25 cellular contexts compared by ENCODE assay signal in the genomic region with DNA sequence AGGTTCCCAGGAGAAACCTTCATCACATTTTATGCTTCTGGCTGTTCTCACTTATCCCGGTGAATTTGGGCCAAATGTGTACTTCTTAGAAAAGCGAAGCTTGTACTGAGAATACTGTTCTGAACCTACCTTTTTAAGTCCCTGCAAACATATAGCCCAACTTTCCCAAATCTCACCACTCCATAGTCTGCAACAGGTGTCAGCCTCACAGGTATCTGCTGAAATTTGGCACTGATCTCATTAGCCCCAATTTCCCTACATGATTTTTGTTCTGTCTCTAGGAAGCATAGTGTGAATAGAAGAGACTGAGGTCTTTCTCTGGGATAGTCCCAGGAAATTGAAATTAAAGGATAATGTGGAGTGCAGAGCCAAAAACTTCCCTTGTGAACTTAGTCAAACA. TPM values are rescaled to one million over a fixed set of nuclear protein-coding genes. Genes with fewer than 3 reads are reported as not detected.
DNase-seq lines count a peak whose midpoint lies in the region; ATAC-seq, FAIRE-seq and TF ChIP-seq lines count a peak whose summit lies in the region.
"Had no signal": no experiment of that assay in that cellular context is flagged by ENCODE, and none has a peak within 500 bp of the region (broad histone marks: within the 10 kb centered on the region; RNA-seq: fewer than 3 reads in every experiment).

No MANE protein-coding gene starts in this region.

- H3K9ac ChIP-seq in HCT116 (ENCODE audit: low read length), result no peak overlapping the region
- H3K9ac ChIP-seq in GM12878 (ENCODE audit: control insufficient read depth, insufficient read depth, low read length), result no peak overlapping the region

- CTCF ChIA-PET in activated CD8-positive, alpha-beta T cell treated with anti-CD3 and anti-CD28 coated beads for 36 hours (lab: Charles Lee), result interaction anchor here (2.5 kb wide), 1 partner anchor 90 kb away, joined by 8 read pairs; no protein-coding TSS in a partner anchor
- CTCF ChIA-PET in activated CD8-positive, alpha-beta T cell treated with anti-CD3 and anti-CD28 coated beads, Interleukin-2, amount 10 ng/mL, durations not matched to agents 7 days and 5 days (lab: Charles Lee), result interaction anchor here (0.6 to 1.3 kb wide), 2 partner anchors 38 to 81 kb away, joined by 3 read pairs; no protein-coding TSS in a partner anchor
- CTCF ChIA-PET in HCT116 (lab: Charles Lee), result no interaction called here
- CTCF ChIA-PET in GM12878 (lab: Yijun Ruan, JAX), result interaction anchor here (1.3 to 1.9 kb wide), 3 partner anchors 17 to 166 kb away, joined by 3 to 8 read pairs (median 7); no protein-coding TSS in a partner anchor

- H3K79me2 ChIP-seq in HCT116 (ENCODE audit: insufficient read depth, low read length) (peaks cover 18% of the 10 kb centered on the region; the same call in 1 of the 2 replicates), GM12878 (ENCODE audit: control insufficient read depth, insufficient read depth, low read length) (no peaks in the 10 kb centered on the region)

- H3K27me3 Mint-ChIP-seq in activated CD8-positive, alpha-beta T cell treated with anti-CD3 and anti-CD28 coated beads for 36 hours, result no peaks in the 10 kb centered on the region
- H3K27me3 Mint-ChIP-seq in activated CD8-positive, alpha-beta T cell treated with anti-CD3 and anti-CD28 coated beads, Interleukin-2, amount 10 ng/mL, durations not matched to agents 7 days and 5 days (ENCODE audit: low read depth), result no peaks in the 10 kb centered on the region
- H3K27me3 Mint-ChIP-seq in nephron progenitor cell (ENCODE audit: low read depth, poor library complexity), result no peaks in the 10 kb centered on the region

- H3K4me1 ChIP-seq in HCT116 (ENCODE audit: control insufficient read depth in 1 of 2, insufficient read depth in 2 of 2, low read length in 2 of 2) (peaks cover 0 to 7% of the 10 kb centered on the region in 2 experiments; a peak in 1 of 4 replicates), GM12878 (ENCODE audit: control insufficient read depth, insufficient read depth, low read length) (no peaks in the 10 kb centered on the region), left ventricle myocardium inferior (no peaks in the 10 kb centered on the region)

- TF ChIP-seq RAD21 in HCT116 (IDR thresholded peaks at IDR 0.05; ENCODE audit: low read depth) (no peak), GM12878 (IDR thresholded peaks at IDR 0.05; ENCODE audit: insufficient read depth, low read depth, low read length) (no peak)

- no peak for DNase-seq in activated CD8-positive, alpha-beta T cell treated with anti-CD3 and anti-CD28 coated beads for 36 hours
- DNase-seq in activated CD8-positive, alpha-beta T cell treated with anti-CD3 and anti-CD28 coated beads, Interleukin-2, amount 10 ng/mL, durations not matched to agents 7 days and 5 days, result no peak
- DNase-seq in HCT116 (ENCODE audit: low read depth, low spot score) (no peak), GM12878 (ENCODE audit: low read depth, low spot score) (no peak), nephron progenitor cell (no peak), left ventricle myocardium inferior (no peak), NOMO-1 treated with DMSO at 0.1 percent for 48 hours (lab: John Stamatoyannopoulos, UW; ENCODE audit: unreplicated experiment) (no peak), GM13976 (ENCODE audit: low spot score) (no peak)
- DNase-seq: AML-193, C1 segment of cervical spinal cord, EL, GF-D8, H7, MV-4-11, NCI-H1105 treated with DMSO at 0.1 percent for 48 hours, NCI-H2029 treated with DMSO at 0.1 percent for 48 hours, NCI-H345, NCI-H524, NCI-H82, RPMI8226, SHP77, SW 1271 had no signal

- H3K9me3 ChIP-seq in HCT116 (ENCODE audit: control insufficient read depth in 1 of 2, insufficient read depth in 1 of 2, low read depth in 1 of 2, low read length in 2 of 2) (no peaks in the 10 kb centered on the region), GM12878 (replicated peaks; ENCODE audit: control insufficient read depth, insufficient read depth, low read length) (no peaks in the 10 kb centered on the region), left ventricle myocardium inferior (replicated peaks) (no peaks in the 10 kb centered on the region)

- SMC1A ChIA-PET in GM12878 (lab: Charles Lee; ENCODE audit: uncharacterized antibody, unreplicated experiment), result interaction anchor here (0.8 to 1.8 kb wide), 4 partner anchors 16 to 166 kb away, joined by 3 to 6 read pairs (median 4); no protein-coding TSS in a partner anchor

- H2AFZ ChIP-seq in HCT116 (ENCODE audit: low read depth, low read length, poor library complexity, severe bottlenecking), result no peak overlapping the region
- no peak overlapping the region for H2AFZ ChIP-seq in GM12878 (ENCODE audit: control insufficient read depth, low read depth, low read length)

- TF ChIP-seq CTCF in activated CD8-positive, alpha-beta T cell treated with anti-CD3 and anti-CD28 coated beads for 36 hours (IDR thresholded peaks at IDR 0.05), result no peak
- TF ChIP-seq CTCF in HCT116 (IDR thresholded peaks at IDR 0.05 in 2 of 3, conservative IDR thresholded peaks at IDR 0.05 in 1 of 3; ENCODE audit: borderline replicate concordance in 1 of 3, insufficient read depth in 1 of 3, low read depth in 2 of 3, low read length in 2 of 3) (no peak), GM12878 (IDR thresholded peaks at IDR 0.05 in 2 of 3, conservative IDR thresholded peaks at IDR 0.05 in 1 of 3; ENCODE audit: control insufficient read depth in 2 of 3, extremely low read depth in 1 of 3, insufficient read depth in 1 of 3, low read depth in 3 of 3, low read length in 3 of 3) (no peak), nephron progenitor cell (IDR thresholded peaks at IDR 0.05) (no peak), left ventricle myocardium inferior (IDR thresholded peaks at IDR 0.05; ENCODE audit: borderline replicate concordance) (no peak), GM13976 (IDR thresholded peaks at IDR 0.05; ENCODE audit: borderline replicate concordance, control extremely low read depth, extremely low read depth, insufficient read depth, missing control alignments) (no peak)

- H3K4me2 ChIP-seq in HCT116 (ENCODE audit: low read length), result no peak overlapping the region
- no peak overlapping the region for H3K4me2 ChIP-seq in GM12878 (ENCODE audit: control insufficient read depth, insufficient read depth)

- BruUV-seq in HCT116 (replicated peaks; lab: Mats Ljungman, UMichigan) (TSS peak; percentile 37), GM12878 (replicated peaks; lab: Mats Ljungman, UMichigan) (TSS peak; percentile 58)

- ATAC-seq in activated CD8-positive, alpha-beta T cell treated with anti-CD3 and anti-CD28 coated beads for 36 hours, result no peak
- no peak for ATAC-seq in activated CD8-positive, alpha-beta T cell treated with anti-CD3 and anti-CD28 coated beads, Interleukin-2, amount 10 ng/mL, durations not matched to agents 7 days and 5 days
- ATAC-seq in HCT116 (no peak), GM12878 (no peak)

- WGBS in GM12878 (ENCODE audit: insufficient coverage, insufficient replicate concordance, low lambda C conversion rate, missing lambda C conversion rate), result 98% methylated on average over 2 of the region's 2 CpGs

- TF ChIP-seq POLR2A in HCT116 (IDR thresholded peaks at IDR 0.05; ENCODE audit: borderline replicate concordance, extremely low read depth, insufficient read depth, insufficient read length) (no peak), GM12878 (IDR thresholded peaks at IDR 0.05; ENCODE audit: low read depth, low read length) (no peak)

- peaks cover 5% of the 10 kb centered on the region; the same call in 1 of the 2 replicates for H4K20me1 ChIP-seq in HCT116 (ENCODE audit: insufficient read depth)
- H4K20me1 ChIP-seq in GM12878 (ENCODE audit: control insufficient read depth, insufficient read depth), result no peaks in the 10 kb centered on the region

- no peak for TF ChIP-seq EP300 in GM12878 (IDR thresholded peaks at IDR 0.05; ENCODE audit: borderline replicate concordance in 1 of 2, control insufficient read depth in 1 of 2, low read depth in 2 of 2, low read length in 2 of 2)

- POLR2A ChIA-PET in activated CD8-positive, alpha-beta T cell treated with anti-CD3 and anti-CD28 coated beads for 36 hours (lab: Charles Lee), result no interaction called here
- POLR2A ChIA-PET in activated CD8-positive, alpha-beta T cell treated with anti-CD3 and anti-CD28 coated beads, Interleukin-2, amount 10 ng/mL, durations not matched to agents 7 days and 5 days (lab: Charles Lee), result interaction anchor here (1.0 to 1.4 kb wide), 3 partner anchors 21 to 78 kb away, joined by 3 read pairs; a partner anchor contains a TSS
- POLR2A ChIA-PET in HCT116 (lab: Charles Lee), result no interaction called here
- POLR2A ChIA-PET in GM12878 (lab: Charles Lee), result interaction anchor here (0.7 to 1.8 kb wide), 2 partner anchors 10 to 117 kb away, joined by 4 to 5 read pairs; no protein-coding TSS in a partner anchor

- H3K4me3 ChIP-seq in HCT116 (replicated peaks in 1 of 2; ENCODE audit: low read depth in 1 of 2, low read length in 2 of 2), result no peak overlapping the region
- H3K4me3 ChIP-seq in GM12878, result no peak overlapping the region
- H3K4me3 ChIP-seq in left ventricle myocardium inferior, result no peak overlapping the region

- in situ Hi-C loops in GM12878 (cut with MboI), result no loop called here
- in situ Hi-C loops in GM13976 (cut with MboI; ENCODE audit: low sequenced_read_pairs, unreplicated experiment), result no loop called here

- H3K4me1 Mint-ChIP-seq in activated CD8-positive, alpha-beta T cell treated with anti-CD3 and anti-CD28 coated beads for 36 hours (ENCODE audit: low read depth), result peaks cover 7% of the 10 kb centered on the region
- peaks cover 4% of the 10 kb centered on the region for H3K4me1 Mint-ChIP-seq in activated CD8-positive, alpha-beta T cell treated with anti-CD3 and anti-CD28 coated beads, Interleukin-2, amount 10 ng/mL, durations not matched to agents 7 days and 5 days (ENCODE audit: low read depth)
- no peaks in the 10 kb centered on the region for H3K4me1 Mint-ChIP-seq in nephron progenitor cell

- H3K27ac ChIP-seq in HCT116 (ENCODE audit: low read depth, low read length), result no peak overlapping the region
- H3K27ac ChIP-seq in GM12878 (ENCODE audit: control insufficient read depth, insufficient read depth), result no peak overlapping the region
- H3K27ac ChIP-seq in left ventricle myocardium inferior (replicated peaks), result no peak overlapping the region

- peak overlapping the region; percentile 32 for H3K27ac Mint-ChIP-seq in activated CD8-positive, alpha-beta T cell treated with anti-CD3 and anti-CD28 coated beads for 36 hours
- no peak overlapping the region for H3K27ac Mint-ChIP-seq in activated CD8-positive, alpha-beta T cell treated with anti-CD3 and anti-CD28 coated beads, Interleukin-2, amount 10 ng/mL, durations not matched to agents 7 days and 5 days
- peak overlapping the region; percentile 77 for H3K27ac Mint-ChIP-seq in nephron progenitor cell

- no peaks in the 10 kb centered on the region for H3K9me3 Mint-ChIP-seq in activated CD8-positive, alpha-beta T cell treated with anti-CD3 and anti-CD28 coated beads for 36 hours
- H3K9me3 Mint-ChIP-seq in activated CD8-positive, alpha-beta T cell treated with anti-CD3 and anti-CD28 coated beads, Interleukin-2, amount 10 ng/mL, durations not matched to agents 7 days and 5 days (ENCODE audit: insufficient read depth), result no peaks in the 10 kb centered on the region
- no peaks in the 10 kb centered on the region for H3K9me3 Mint-ChIP-seq in nephron progenitor cell

- peaks cover 46 to 47% of the 10 kb centered on the region in 2 experiments; a peak in 3 of 4 replicates for H3K36me3 ChIP-seq in HCT116 (ENCODE audit: control insufficient read depth in 1 of 2, insufficient read depth in 2 of 2, low read length in 2 of 2)
- H3K36me3 ChIP-seq in GM12878 (ENCODE audit: control insufficient read depth in 2 of 2, insufficient read depth in 2 of 2, low read length in 1 of 2), result peaks cover 6 to 24% of the 10 kb centered on the region in 2 experiments
- peaks cover 81% of the 10 kb centered on the region for H3K36me3 ChIP-seq in left ventricle myocardium inferior

- H3K9me2 ChIP-seq in HCT116 (ENCODE audit: insufficient read depth), result no peaks in the 10 kb centered on the region

- no peak overlapping the region for H3K4me3 Mint-ChIP-seq in activated CD8-positive, alpha-beta T cell treated with anti-CD3 and anti-CD28 coated beads for 36 hours
- H3K4me3 Mint-ChIP-seq in activated CD8-positive, alpha-beta T cell treated with anti-CD3 and anti-CD28 coated beads, Interleukin-2, amount 10 ng/mL, durations not matched to agents 7 days and 5 days, result no peak overlapping the region
- H3K4me3 Mint-ChIP-seq in nephron progenitor cell, result no peak overlapping the region

- RAD21 ChIA-PET in HCT116 (lab: Charles Lee; ENCODE audit: low non-redundant PET in 1 of 2, low total read pairs in 2 of 2, uncharacterized antibody in 2 of 2, unreplicated experiment in 2 of 2), result no interaction called here
- RAD21 ChIA-PET in GM12878 (lab: Charles Lee; ENCODE audit: unreplicated experiment), result interaction anchor here (2.1 kb wide), 2 partner anchors 17 to 39 kb away, joined by 5 to 6 read pairs; no protein-coding TSS in a partner anchor

- H3K36me3 Mint-ChIP-seq in activated CD8-positive, alpha-beta T cell treated with anti-CD3 and anti-CD28 coated beads for 36 hours (ENCODE audit: low read depth), result peaks cover 47% of the 10 kb centered on the region
- H3K36me3 Mint-ChIP-seq in activated CD8-positive, alpha-beta T cell treated with anti-CD3 and anti-CD28 coated beads, Interleukin-2, amount 10 ng/mL, durations not matched to agents 7 days and 5 days (ENCODE audit: low read depth), result peaks cover 45% of the 10 kb centered on the region
- peaks cover 63% of the 10 kb centered on the region for H3K36me3 Mint-ChIP-seq in nephron progenitor cell (ENCODE audit: low read depth)

- H3K27me3 ChIP-seq in HCT116 (ENCODE audit: insufficient read depth, low read length) (no peaks in the 10 kb centered on the region), GM12878 (replicated peaks in 1 of 2; ENCODE audit: control insufficient read depth in 2 of 2, insufficient read depth in 2 of 2, low read length in 1 of 2) (no peaks in the 10 kb centered on the region), left ventricle myocardium inferior (ENCODE audit: low read depth) (no peaks in the 10 kb centered on the region)

- FAIRE-seq in GM12878 (lab: Jason Lieb, UNC), result no peak
- FAIRE-seq: HTR-8/SVneo had no signal

- intact Hi-C loops in activated CD8-positive, alpha-beta T cell treated with anti-CD3 and anti-CD28 coated beads for 36 hours (cut with micrococcal nuclease), result no loop called here
- intact Hi-C loops in HCT116 (cut with micrococcal nuclease), result no loop called here
- intact Hi-C loops in GM12878 (cut with micrococcal nuclease; ENCODE audit: unreplicated experiment), result no loop called here
- intact Hi-C loops in left ventricle myocardium inferior (cut with micrococcal nuclease), result no loop called here

RNA-seq across cellular contexts. Expression of a gene that starts 11.5 kb away (rescaled TPM):
- total RNA-seq in activated CD8-positive, alpha-beta T cell treated with anti-CD3 and anti-CD28 coated beads for 36 hours, result 10 to 100 TPM; 21.6 to 24.1 TPM
- 10 to 100 TPM; 26.0 to 26.4 TPM for total RNA-seq in activated CD8-positive, alpha-beta T cell treated with anti-CD3 and anti-CD28 coated beads, Interleukin-2, amount 10 ng/mL, durations not matched to agents 7 days and 5 days
- total RNA-seq in HCT116 (2021; ENCODE audit: unreplicated experiment) (10.2 TPM), GM12878 (2014; rRNA removed) (6.8 and 10.6 TPM in 2 replicates), GM12878 (2014; rRNA removed; fragmentation: Illumina TruSeq; extraction: Trizol) (12.5 and 13.0 TPM in 2 replicates), GM12878 (2021) (13.1 and 16.7 TPM in 2 replicates), left ventricle myocardium inferior (19.0 TPM)
- polyA plus RNA-seq in HCT116 (2012), result 4.1 and 7.4 TPM in 2 replicates
- total RNA-seq in GM12878 (2013; cell fraction: nucleolus; rRNA removed), result 34.5 and 36.9 TPM in 2 replicates
- polyA plus RNA-seq in GM12878 (2011; ENCODE audit: low read depth), result 12.1 TPM
- polyA plus RNA-seq in GM12878 (2011; rRNA removed) (61.5 and 77.0 TPM in 2 replicates), GM12878 (2014; fragmentation: Illumina TruSeq; extraction: Trizol) (13.9 and 16.5 TPM in 2 replicates), GM12878 (2014; fragmentation: Nextera tagmentation; extraction: Ambion mirVana) (10 to 100 TPM; 25.2 to 30.3 TPM), GM12878 (2014; rRNA removed) (11.0 and 12.0 TPM in 2 replicates), GM12878 (2016; fragmentation: Nextera tagmentation; extraction: Ambion mirVana) (10 to 100 TPM; 12.4 to 13.6 TPM)
- polyA plus RNA-seq in GM12878 (2011; cell fraction: cytosol; rRNA removed), result 34.2 and 49.2 TPM in 2 replicates
- polyA plus RNA-seq in GM12878 (2011; cell fraction: nucleus; rRNA removed), result 30.1 and 40.6 TPM in 2 replicates
- 12.2 and 18.3 TPM in 2 replicates for polyA plus RNA-seq in GM12878 (2012)
- polyA minus RNA-seq in GM12878 (2011; rRNA and poly(A)+ RNA removed), result 52.5 and 66.0 TPM in 2 replicates
- polyA minus RNA-seq in GM12878 (2011; cell fraction: cytosol; rRNA and poly(A)+ RNA removed), result 12.6 and 21.1 TPM in 2 replicates
- polyA minus RNA-seq in GM12878 (2011; cell fraction: nucleus; rRNA and poly(A)+ RNA removed), result 10.4 and 20.4 TPM in 2 replicates

RNA-seq across cellular contexts. Expression of a gene that starts 34.5 kb away (rescaled TPM):
- 10 to 100 TPM; 68.1 to 71.3 TPM for total RNA-seq in activated CD8-positive, alpha-beta T cell treated with anti-CD3 and anti-CD28 coated beads for 36 hours
- total RNA-seq in activated CD8-positive, alpha-beta T cell treated with anti-CD3 and anti-CD28 coated beads, Interleukin-2, amount 10 ng/mL, durations not matched to agents 7 days and 5 days, result 10 to 100 TPM; 64.5 to 68.9 TPM
- total RNA-seq in HCT116 (2021; ENCODE audit: unreplicated experiment), result 60.7 TPM
- polyA plus RNA-seq in HCT116 (2012), result 31.2 and 37.0 TPM in 2 replicates
- 216 and 221 TPM in 2 replicates for total RNA-seq in GM12878 (2013; cell fraction: nucleolus; rRNA removed)
- 40.8 and 42.1 TPM in 2 replicates for total RNA-seq in GM12878 (2014; rRNA removed)
- 42.8 and 44.4 TPM in 2 replicates for total RNA-seq in GM12878 (2014; rRNA removed; fragmentation: Illumina TruSeq; extraction: Trizol)
- total RNA-seq in GM12878 (2021), result 40.5 and 41.1 TPM in 2 replicates
- 33.9 TPM for polyA plus RNA-seq in GM12878 (2011; ENCODE audit: low read depth)
- 109 and 120 TPM in 2 replicates for polyA plus RNA-seq in GM12878 (2011; rRNA removed)
- 83.7 and 84.8 TPM in 2 replicates for polyA plus RNA-seq in GM12878 (2011; cell fraction: cytosol; rRNA removed)
- 141 and 162 TPM in 2 replicates for polyA plus RNA-seq in GM12878 (2011; cell fraction: nucleus; rRNA removed)
- polyA plus RNA-seq in GM12878 (2012), result 33.4 and 38.1 TPM in 2 replicates
- polyA plus RNA-seq in GM12878 (2014; fragmentation: Illumina TruSeq; extraction: Trizol), result 47.8 and 62.4 TPM in 2 replicates
- 10 to 100 TPM; 11.7 to 15.1 TPM for polyA plus RNA-seq in GM12878 (2014; fragmentation: Nextera tagmentation; extraction: Ambion mirVana)
- polyA plus RNA-seq in GM12878 (2014; rRNA removed), result 58.2 and 70.5 TPM in 2 replicates
- 10 to 100 TPM; 39.5 to 46.9 TPM for polyA plus RNA-seq in GM12878 (2016; fragmentation: Nextera tagmentation; extraction: Ambion mirVana)
- polyA minus RNA-seq in GM12878 (2011; rRNA and poly(A)+ RNA removed), result 90.9 and 110 TPM in 2 replicates
- 37.3 and 41.2 TPM in 2 replicates for polyA minus RNA-seq in GM12878 (2011; cell fraction: cytosol; rRNA and poly(A)+ RNA removed)
- 77.4 and 88.9 TPM in 2 replicates for polyA minus RNA-seq in GM12878 (2011; cell fraction: nucleus; rRNA and poly(A)+ RNA removed)
- total RNA-seq in left ventricle myocardium inferior, result 21.2 TPM

RNA-seq across cellular contexts. Expression of a gene that starts 40.3 kb away (rescaled TPM):
- 1 to 10 TPM; 8.7 to 9.2 TPM for total RNA-seq in activated CD8-positive, alpha-beta T cell treated with anti-CD3 and anti-CD28 coated beads for 36 hours
- total RNA-seq in activated CD8-positive, alpha-beta T cell treated with anti-CD3 and anti-CD28 coated beads, Interleukin-2, amount 10 ng/mL, durations not matched to agents 7 days and 5 days, result 10 to 100 TPM; 11.9 to 12.2 TPM
- 0.17 TPM for total RNA-seq in HCT116 (2021; ENCODE audit: unreplicated experiment)
- polyA plus RNA-seq in HCT116 (2012), result 0.02 and 0.03 TPM in 2 replicates
- 9.3 and 9.4 TPM in 2 replicates for total RNA-seq in GM12878 (2013; cell fraction: nucleolus; rRNA removed)
- total RNA-seq in GM12878 (2014; rRNA removed), result 15.6 and 17.5 TPM in 2 replicates
- 14.1 and 14.3 TPM in 2 replicates for total RNA-seq in GM12878 (2014; rRNA removed; fragmentation: Illumina TruSeq; extraction: Trizol)
- total RNA-seq in GM12878 (2021), result 14.1 and 14.3 TPM in 2 replicates
- 10.9 TPM for polyA plus RNA-seq in GM12878 (2011; ENCODE audit: low read depth)
- 21.2 and 21.5 TPM in 2 replicates for polyA plus RNA-seq in GM12878 (2011; rRNA removed)
- 15.6 and 16.0 TPM in 2 replicates for polyA plus RNA-seq in GM12878 (2011; cell fraction: cytosol; rRNA removed)
- 6.5 and 7.9 TPM in 2 replicates for polyA plus RNA-seq in GM12878 (2011; cell fraction: nucleus; rRNA removed)
- 11.8 and 15.2 TPM in 2 replicates for polyA plus RNA-seq in GM12878 (2012)
- 16.2 and 17.4 TPM in 2 replicates for polyA plus RNA-seq in GM12878 (2014; fragmentation: Illumina TruSeq; extraction: Trizol)
- polyA plus RNA-seq in GM12878 (2014; fragmentation: Nextera tagmentation; extraction: Ambion mirVana), result 1 to 10 TPM; 7.7 to 7.8 TPM
- polyA plus RNA-seq in GM12878 (2014; rRNA removed), result 11.0 and 11.3 TPM in 2 replicates
- 10 to 100 TPM; 12.1 to 13.0 TPM for polyA plus RNA-seq in GM12878 (2016; fragmentation: Nextera tagmentation; extraction: Ambion mirVana)
- polyA minus RNA-seq in GM12878 (2011; rRNA and poly(A)+ RNA removed), result 30.2 and 31.3 TPM in 2 replicates
- 9.4 and 10.4 TPM in 2 replicates for polyA minus RNA-seq in GM12878 (2011; cell fraction: cytosol; rRNA and poly(A)+ RNA removed)
- polyA minus RNA-seq in GM12878 (2011; cell fraction: nucleus; rRNA and poly(A)+ RNA removed), result 4.2 and 7.4 TPM in 2 replicates
- 11.1 TPM for total RNA-seq in left ventricle myocardium inferior

RNA-seq across cellular contexts. Expression of a gene that starts 41.8 kb away (rescaled TPM):
- total RNA-seq in activated CD8-positive, alpha-beta T cell treated with anti-CD3 and anti-CD28 coated beads for 36 hours, result not detected
- not detected for total RNA-seq in activated CD8-positive, alpha-beta T cell treated with anti-CD3 and anti-CD28 coated beads, Interleukin-2, amount 10 ng/mL, durations not matched to agents 7 days and 5 days
- total RNA-seq in HCT116 (2021; ENCODE audit: unreplicated experiment), result 0.20 TPM
- 0.27 and 0.31 TPM in 2 replicates for polyA plus RNA-seq in HCT116 (2012)
- total RNA-seq in GM12878 (2013; cell fraction: nucleolus; rRNA removed), result 0.56 TPM in 1 of 2 replicates, not detected in the other
- total RNA-seq in GM12878 (2014; rRNA removed), result 0.40 TPM in 1 of 2 replicates, not detected in the other
- not detected in 2 replicates for total RNA-seq in GM12878 (2014; rRNA removed; fragmentation: Illumina TruSeq; extraction: Trizol)
- not detected in 2 replicates for total RNA-seq in GM12878 (2021)
- not detected for polyA plus RNA-seq in GM12878 (2011; ENCODE audit: low read depth)
- polyA plus RNA-seq in GM12878 (2011; rRNA removed), result not detected in 2 replicates
- 0.04 and 0.05 TPM in 2 replicates for polyA plus RNA-seq in GM12878 (2011; cell fraction: cytosol; rRNA removed)
- polyA plus RNA-seq in GM12878 (2011; cell fraction: nucleus; rRNA removed), result 0.10 and 0.12 TPM in 2 replicates
- 0.11 and 0.12 TPM in 2 replicates for polyA plus RNA-seq in GM12878 (2012)
- not detected in 2 replicates for polyA plus RNA-seq in GM12878 (2014; fragmentation: Illumina TruSeq; extraction: Trizol)
- polyA plus RNA-seq in GM12878 (2014; fragmentation: Nextera tagmentation; extraction: Ambion mirVana), result not detected
- 0.10 and 0.16 TPM in 2 replicates for polyA plus RNA-seq in GM12878 (2014; rRNA removed)
- under 1 TPM in 1 of 2 experiments, not detected in 1; 0.39 TPM for polyA plus RNA-seq in GM12878 (2016; fragmentation: Nextera tagmentation; extraction: Ambion mirVana)
- 0.62 TPM in 1 of 2 replicates, not detected in the other for polyA minus RNA-seq in GM12878 (2011; rRNA and poly(A)+ RNA removed)
- polyA minus RNA-seq in GM12878 (2011; cell fraction: cytosol; rRNA and poly(A)+ RNA removed), result not detected in 2 replicates
- polyA minus RNA-seq in GM12878 (2011; cell fraction: nucleus; rRNA and poly(A)+ RNA removed), result 0.67 and 1.1 TPM in 2 replicates
- not detected for total RNA-seq in left ventricle myocardium inferior
- total RNA-seq: A172, H7 had no signal
- polyA plus RNA-seq: AG04450 had no signal

RNA-seq across cellular contexts. Expression of a gene that starts 42.7 kb away (rescaled TPM):
- total RNA-seq in activated CD8-positive, alpha-beta T cell treated with anti-CD3 and anti-CD28 coated beads for 36 hours, result 10 to 100 TPM; 43.4 to 46.8 TPM
- 10 to 100 TPM; 64.8 to 70.3 TPM for total RNA-seq in activated CD8-positive, alpha-beta T cell treated with anti-CD3 and anti-CD28 coated beads, Interleukin-2, amount 10 ng/mL, durations not matched to agents 7 days and 5 days
- total RNA-seq in HCT116 (2021; ENCODE audit: unreplicated experiment) (40.8 TPM), GM12878 (2014; rRNA removed) (23.4 and 27.1 TPM in 2 replicates), GM12878 (2014; rRNA removed; fragmentation: Illumina TruSeq; extraction: Trizol) (26.0 and 27.1 TPM in 2 replicates), GM12878 (2021) (34.6 and 38.8 TPM in 2 replicates), left ventricle myocardium inferior (24.1 TPM)
- polyA plus RNA-seq in HCT116 (2012), result 14.8 and 18.7 TPM in 2 replicates
- total RNA-seq in GM12878 (2013; cell fraction: nucleolus; rRNA removed), result 162 and 174 TPM in 2 replicates
- 19.3 TPM for polyA plus RNA-seq in GM12878 (2011; ENCODE audit: low read depth)
- polyA plus RNA-seq in GM12878 (2011; rRNA removed) (25.9 and 26.9 TPM in 2 replicates), GM12878 (2014; fragmentation: Illumina TruSeq; extraction: Trizol) (28.9 and 29.8 TPM in 2 replicates), GM12878 (2014; fragmentation: Nextera tagmentation; extraction: Ambion mirVana) (10 to 100 TPM; 17.7 to 29.3 TPM), GM12878 (2014; rRNA removed) (21.6 and 22.5 TPM in 2 replicates), GM12878 (2016; fragmentation: Nextera tagmentation; extraction: Ambion mirVana) (10 to 100 TPM; 40.5 to 40.7 TPM)
- 21.7 and 27.0 TPM in 2 replicates for polyA plus RNA-seq in GM12878 (2011; cell fraction: cytosol; rRNA removed)
- polyA plus RNA-seq in GM12878 (2011; cell fraction: nucleus; rRNA removed), result 57.5 and 62.5 TPM in 2 replicates
- 22.5 and 26.2 TPM in 2 replicates for polyA plus RNA-seq in GM12878 (2012)
- 50.1 and 83.3 TPM in 2 replicates for polyA minus RNA-seq in GM12878 (2011; rRNA and poly(A)+ RNA removed)
- 11.9 and 20.0 TPM in 2 replicates for polyA minus RNA-seq in GM12878 (2011; cell fraction: cytosol; rRNA and poly(A)+ RNA removed)
- 27.8 and 41.0 TPM in 2 replicates for polyA minus RNA-seq in GM12878 (2011; cell fraction: nucleus; rRNA and poly(A)+ RNA removed)

Comparison
In these comparisons a context has a peak if more than half of its experiments do, and no peak if none do; other contexts are left out.
1. POLR2A ChIA-PET loops: an anchor here in activated CD8-positive, alpha-beta T cell treated with anti-CD3 and anti-CD28 coated beads, Interleukin-2, amount 10 ng/mL, durations not matched to agents 7 days and 5 days (1.0 to 1.4 kb wide) and GM12878 (0.7 to 1.8 kb wide); none called in activated CD8-positive, alpha-beta T cell treated with anti-CD3 and anti-CD28 coated beads for 36 hours and HCT116.